8 cellular contexts compared by ENCODE assay signal in the genomic region with DNA sequence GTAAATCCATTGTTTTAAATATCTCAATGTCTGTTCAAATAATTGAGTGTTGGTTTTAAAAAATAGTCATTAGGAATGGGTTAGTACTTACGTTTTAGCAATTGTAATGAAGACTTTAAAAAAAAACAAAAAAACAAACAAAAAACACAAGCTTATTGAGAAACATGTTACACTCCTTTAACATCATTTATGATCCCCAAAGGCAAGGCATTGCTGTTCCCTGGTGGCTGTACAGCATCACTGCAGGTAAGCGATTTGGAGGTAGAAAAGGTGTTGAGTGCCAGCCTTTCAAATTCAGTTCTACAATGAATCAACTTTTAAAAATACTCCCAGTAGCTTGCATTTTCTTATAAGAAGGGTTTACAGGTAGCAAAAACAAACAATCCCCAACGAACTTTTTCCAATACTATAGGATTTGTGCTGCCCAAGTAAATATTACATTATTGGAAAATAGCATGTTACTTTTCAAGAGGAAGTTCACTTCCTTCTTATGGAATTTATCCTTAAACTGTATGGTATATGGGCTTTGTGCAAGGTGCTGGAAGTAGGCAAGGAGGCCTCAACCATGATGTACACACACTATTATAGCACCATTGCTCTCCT. TPM values are rescaled to one million over a fixed set of nuclear protein-coding genes. Genes with fewer than 3 reads are reported as not detected.
DNase-seq lines count a peak whose midpoint lies in the region; ATAC-seq lines count a peak whose summit lies in the region.

No MANE protein-coding gene starts in this region.

- H3K4me3 ChIP-seq in HAP-1 = no peak overlapping the region

- H3K4me1 ChIP-seq in HAP-1 = no peaks in the 10 kb centered on the region; the same call in 1 of the 2 replicates

- no peak overlapping the region for H3K27ac Mint-ChIP-seq in naive B cell

- peaks cover 0 to 4% of the 10 kb centered on the region in 2 donors for H3K36me3 Mint-ChIP-seq in naive B cell

- H3K27me3 ChIP-seq in HAP-1 (ENCODE audit: low read depth) = no peaks in the 10 kb centered on the region

- peak; percentile 9 for DNase-seq in activated naive CD4-positive, alpha-beta T cell treated with Interleukin-2 at 50 U/mL for 16 hours
- DNase-seq in activated naive CD4-positive, alpha-beta T cell treated with anti-CD3 and anti-CD28 coated beads, Interleukin-2, amount 50 U/mL, for 16 hours = no peak
- DNase-seq in HAP-1 (ENCODE audit: low spot score in 2 of 2) (peak; percentile 32 to 37), NCI-H2227 (lab: John Stamatoyannopoulos, UW; ENCODE audit: unreplicated experiment) (peak; percentile 52), naive B cell (peak; percentile 4), NCI-H446 treated with DMSO at 0.1 percent for 48 hours (lab: John Stamatoyannopoulos, UW) (no peak), sciatic nerve (ENCODE audit: low spot score) (no peak)
- peak; percentile 3 for DNase-seq in central memory CD4-positive, alpha-beta T cell

- in situ Hi-C loops in HAP-1 (cut with MboI; ENCODE audit: low sequenced_read_pairs) = loop anchor here (10.0 to 25.0 kb wide), 2 partner anchors 105 to 167 kb away; no protein-coding TSS in a partner anchor

- intact Hi-C loops in sciatic nerve (cut with DNase I) = no loop called here

- H3K4me3 Mint-ChIP-seq in naive B cell = no peak overlapping the region

- no peaks in the 10 kb centered on the region for H3K9me3 Mint-ChIP-seq in naive B cell

- no peaks in the 10 kb centered on the region for H3K9me3 ChIP-seq in HAP-1

- H3K4me1 Mint-ChIP-seq in naive B cell = peaks cover 13 to 20% (median 16%) of the 10 kb centered on the region in 3 donors

- H3K36me3 ChIP-seq in HAP-1 (replicated peaks) = no peaks in the 10 kb centered on the region

- peaks cover 0 to 7% (median 4%) of the 10 kb centered on the region in 3 donors for H3K27me3 Mint-ChIP-seq in naive B cell

- ATAC-seq in naive B cell (ENCODE audit: low read depth in 2 of 2) (peak in 1 of 2 donors; percentile 44), sciatic nerve (no peak)

RNA-seq across cellular contexts. Expression of a gene that starts 27.5 kb away (rescaled TPM):
- not detected for polyA plus RNA-seq in naive B cell (ENCODE audit: low read depth in 6 of 6)
- total RNA-seq in sciatic nerve = 41.7 TPM

RNA-seq across cellular contexts. Expression of a gene that starts 39.9 kb away (rescaled TPM):
- polyA plus RNA-seq in naive B cell (ENCODE audit: low read depth in 6 of 6) = 10 to 100 TPM in 1 of 6 donors, 1 to 10 TPM in 5; 1.4 to 11.2 (median 6.6) TPM
- 64.0 TPM for total RNA-seq in sciatic nerve

Comparison
In these comparisons a context has a peak if more than half of its experiments do, and no peak if none do; other contexts are left out.
1. DNase-seq: peak in activated naive CD4-positive, alpha-beta T cell treated with Interleukin-2 at 50 U/mL for 16 hours (single experiment), HAP-1 (2 of 2), NCI-H2227 (single experiment), central memory CD4-positive, alpha-beta T cell (single experiment) and naive B cell (single experiment); none in activated naive CD4-positive, alpha-beta T cell treated with anti-CD3 and anti-CD28 coated beads, Interleukin-2, amount 50 U/mL, for 16 hours (single experiment), NCI-H446 treated with DMSO at 0.1 percent for 48 hours (single experiment) and sciatic nerve (single experiment).